ENCODE assay signal across 2 cellular contexts in genomic region chr22:19853879-19854777, GRCh38.
TF ChIP-seq lines count a peak whose summit lies in the region.

No MANE protein-coding gene starts in this region.

TF ChIP-seq in HEK293, 187 proteins besides CTCF, POLR2A, EP300 and RAD21 (continued from another document and continues in another):
- TF ChIP-seq BCL6B (tag by site-specific recombination; IDR thresholded peaks at IDR 0.05) (no peak), ZNF324 (tag by site-specific recombination; IDR thresholded peaks at IDR 0.05) (peak; percentile 49; the same call in 1 of the 2 replicates), ZNF202 (tag by site-specific recombination; IDR thresholded peaks at IDR 0.05; ENCODE audit: borderline replicate concordance) (no peak), ZNF548 (tag by site-specific recombination; IDR thresholded peaks at IDR 0.05) (no peak), ZNF561 (tag by site-specific recombination; IDR thresholded peaks at IDR 0.05; ENCODE audit: borderline replicate concordance) (0 out of 2 replicates have a peak, but pooled peaks have one; percentile 25), HIC1 (tag by site-specific recombination; IDR thresholded peaks at IDR 0.05) (0 out of 2 replicates have a peak, but pooled peaks have one; percentile 18), ZNF518A (tag by site-specific recombination; conservative IDR thresholded peaks at IDR 0.05; ENCODE audit: low read depth) (0 out of 2 replicates have a peak, but pooled peaks have one; percentile 19), ZNF624 (tag by site-specific recombination; IDR thresholded peaks at IDR 0.05) (no peak), ZNF600 (tag by site-specific recombination; IDR thresholded peaks at IDR 0.05) (peak; percentile 27; the same call in 1 of the 2 replicates), ZNF223 (tag by site-specific recombination; IDR thresholded peaks at IDR 0.05) (peak; percentile 11; the same call in 1 of the 2 replicates), EGR2 (tag by site-specific recombination; IDR thresholded peaks at IDR 0.05; ENCODE audit: low read depth) (0 out of 2 replicates have a peak, but pooled peaks have one; percentile 40), MZF1 (tag by site-specific recombination; IDR thresholded peaks at IDR 0.05; ENCODE audit: borderline replicate concordance) (no peak), ZBTB7A (tag by site-specific recombination; IDR thresholded peaks at IDR 0.05; ENCODE audit: low read depth) (0 out of 2 replicates have a peak, but pooled peaks have one; percentile 61)

TF ChIP-seq in SK-N-SH treated with all-trans-retinoic acid at 6 μM for 48 hours, 23 proteins besides CTCF, POLR2A, EP300 and RAD21 (continued from another document):
- no peak for TF ChIP-seq PATZ1 (CRISPR knock-in tag; IDR thresholded peaks at IDR 0.05; ENCODE audit: borderline replicate concordance)
- no peak for TF ChIP-seq TCF4 (CRISPR knock-in tag; IDR thresholded peaks at IDR 0.05; ENCODE audit: borderline replicate concordance)
- TF ChIP-seq ZFP30 (CRISPR knock-in tag; IDR thresholded peaks at IDR 0.05): no peak
TF ChIP-seq in SK-N-SH treated with all-trans-retinoic acid at 6 μM for 48 hours: peak in this region for 0.
